In the genomic region with DNA sequence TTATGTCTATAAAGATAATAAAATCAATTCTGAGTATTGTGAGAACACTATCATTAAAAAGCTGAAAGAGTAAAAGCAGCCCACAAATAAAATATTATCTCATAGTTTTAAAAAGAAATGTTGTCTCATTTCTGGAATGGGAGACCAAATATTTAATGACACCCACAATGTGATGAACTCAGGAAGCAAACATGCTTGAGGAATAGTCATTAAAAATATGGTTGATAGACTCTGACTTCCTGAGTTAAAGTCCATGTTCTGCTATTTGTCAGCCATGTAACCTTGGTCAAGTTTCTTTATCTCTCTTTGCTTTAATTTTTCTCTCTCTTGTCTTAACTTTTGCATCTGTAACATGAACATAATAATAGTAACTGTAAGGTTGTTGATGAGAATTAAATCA, we compare ENCODE assay signal across 23 cellular contexts.
"Had no signal": no experiment of that assay in that cellular context is flagged by ENCODE, and none has a peak within 500 bp of the region (broad histone marks: within the 10 kb centered on the region; RNA-seq: fewer than 3 reads in every experiment).

No MANE protein-coding gene starts in this region.

- H3K27me3 ChIP-seq: body of pancreas, esophagus squamous epithelium, right lobe of liver, upper lobe of left lung had no signal

- H3K4me3 ChIP-seq: body of pancreas, coronary artery, esophagus squamous epithelium, right lobe of liver, upper lobe of left lung had no signal

- H3K27ac Mint-ChIP-seq: activated CD8-positive, alpha-beta memory T cell treated with anti-CD3 and anti-CD28 coated beads, Interleukin-2, amount 10 ng/mL, durations not matched to agents 7 days and 5 days; activated naive CD8-positive, alpha-beta T cell; nephron progenitor cell; stimulated activated naive CD8-positive, alpha-beta T cell treated with anti-CD3 and anti-CD28 coated beads, Interleukin-15, amount 100 ng/mL, for 72 hours; T-cell had no signal

- H3K4me1 ChIP-seq: body of pancreas, esophagus squamous epithelium, upper lobe of left lung had no signal

- H3K9me3 ChIP-seq: body of pancreas, right lobe of liver, upper lobe of left lung had no signal

- H3K27ac ChIP-seq: body of pancreas, coronary artery, esophagus squamous epithelium, right lobe of liver, upper lobe of left lung had no signal

- ATAC-seq: activated CD8-positive, alpha-beta memory T cell treated with anti-CD3 and anti-CD28 coated beads, Interleukin-2, amount 10 ng/mL, durations not matched to agents 7 days and 5 days; body of pancreas; left ventricle myocardium superior; stimulated activated naive CD8-positive, alpha-beta T cell treated with anti-CD3 and anti-CD28 coated beads, Interleukin-15, amount 100 ng/mL, for 72 hours; T-cell had no signal

- H3K36me3 Mint-ChIP-seq: activated CD8-positive, alpha-beta memory T cell treated with anti-CD3 and anti-CD28 coated beads, Interleukin-2, amount 10 ng/mL, durations not matched to agents 7 days and 5 days; activated naive CD8-positive, alpha-beta T cell; T-cell had no signal

- H3K36me3 ChIP-seq: esophagus squamous epithelium, right lobe of liver, upper lobe of left lung had no signal

- DNase-seq: activated CD4-positive, alpha-beta T cell treated with anti-CD3 and anti-CD28 coated beads, Interleukin-2, amount 50 U/mL, for 48 hours; activated CD4-positive, CD25-positive, alpha-beta regulatory T cell treated with anti-CD3 and anti-CD28 coated beads, Interleukin-2, amount 50 U/mL, for 72 hours; activated CD8-positive, alpha-beta memory T cell treated with anti-CD3 and anti-CD28 coated beads, Interleukin-2, amount 10 ng/mL, durations not matched to agents 7 days and 5 days; activated gamma-delta T cell; activated T-cell treated with anti-CD3 and anti-CD28 coated beads, Interleukin-2, amount 50 U/mL, for 1 hour; amniotic stem cell; body of pancreas; central memory CD4-positive, alpha-beta T cell; effector CD4-positive, alpha-beta T cell; esophagus squamous epithelium; foreskin fibroblast; hippocampal formation; left ventricle myocardium superior; nephron progenitor cell; occipital lobe; right lobe of liver; stimulated activated CD4-positive, alpha-beta T cell treated with anti-CD3 and anti-CD28 coated beads, Interleukin-1b, Interleukin-23, amount 100 ng/mL, for 48 hours; stimulated activated naive CD8-positive, alpha-beta T cell treated with anti-CD3 and anti-CD28 coated beads, Interleukin-15, amount 100 ng/mL, for 72 hours; T-cell; T-helper 9 cell; upper lobe of left lung had no signal

- H3K27me3 Mint-ChIP-seq: stimulated activated naive CD8-positive, alpha-beta T cell treated with anti-CD3 and anti-CD28 coated beads, Interleukin-15, amount 100 ng/mL, for 72 hours had no signal

- H3K4me1 Mint-ChIP-seq: activated CD8-positive, alpha-beta memory T cell treated with anti-CD3 and anti-CD28 coated beads, Interleukin-2, amount 10 ng/mL, durations not matched to agents 7 days and 5 days; stimulated activated naive CD8-positive, alpha-beta T cell treated with anti-CD3 and anti-CD28 coated beads, Interleukin-15, amount 100 ng/mL, for 72 hours; T-cell had no signal

- H3K4me3 Mint-ChIP-seq: activated CD8-positive, alpha-beta memory T cell treated with anti-CD3 and anti-CD28 coated beads, Interleukin-2, amount 10 ng/mL, durations not matched to agents 7 days and 5 days; activated naive CD8-positive, alpha-beta T cell; nephron progenitor cell; stimulated activated naive CD8-positive, alpha-beta T cell treated with anti-CD3 and anti-CD28 coated beads, Interleukin-15, amount 100 ng/mL, for 72 hours; T-cell had no signal
